Comparison of ENCODE assay signal across 8 cellular contexts in the genomic region with DNA sequence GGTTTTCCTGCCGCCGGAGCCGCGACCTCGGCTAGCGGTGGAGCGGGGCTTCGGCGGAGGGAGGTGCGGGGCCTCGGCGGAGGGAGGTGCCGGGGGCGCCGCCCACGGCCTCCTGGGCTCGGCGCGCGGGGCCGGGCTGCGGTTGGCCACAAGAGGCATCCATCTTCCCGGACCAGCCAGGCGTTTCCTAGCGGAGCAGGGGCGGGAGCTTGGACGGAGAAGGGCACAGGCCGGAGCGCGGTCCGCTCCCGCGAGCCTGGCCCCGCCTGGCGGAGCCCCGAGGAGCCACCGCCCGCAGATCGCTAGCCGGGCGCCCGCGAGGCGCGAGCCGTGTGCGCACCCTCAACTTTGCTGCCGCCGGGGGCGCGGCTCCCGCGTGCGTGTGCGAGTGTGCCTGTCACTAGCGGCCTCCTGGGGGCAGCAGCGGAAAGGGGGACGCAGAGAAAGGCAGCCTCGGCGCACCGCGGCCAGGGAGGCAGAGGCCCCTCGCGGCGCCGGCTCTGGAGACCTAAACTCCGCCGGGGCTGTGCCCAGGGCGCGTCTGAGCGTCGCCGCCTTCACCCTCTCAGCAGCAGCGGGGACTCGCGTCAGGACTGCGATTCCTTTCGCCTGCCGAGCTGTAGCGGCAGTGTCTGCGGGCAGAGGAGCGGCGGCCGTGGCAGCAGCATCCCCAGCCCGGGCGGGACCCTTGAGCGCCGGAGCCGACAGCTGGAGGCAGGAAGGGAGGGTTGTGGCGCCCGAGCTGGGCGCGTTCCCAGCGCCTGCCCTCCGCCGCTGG.
A peak's percentile ranks its signal among the peaks of the same experiment; 100 is the strongest.
DNase-seq lines count a peak whose midpoint lies in the region; ATAC-seq and TF ChIP-seq lines count a peak whose summit lies in the region.

No MANE protein-coding gene starts in this region.

- ATAC-seq in GM21360 (IDR thresholded peaks at IDR 0.05; ENCODE audit: unreplicated experiment) = peak; percentile 98

- H3K4me3 ChIP-seq in epithelial cell of esophagus (ENCODE audit: low read length) = peak overlapping the region; percentile 66

- TF ChIP-seq CTCF in epithelial cell of esophagus (IDR thresholded peaks at IDR 0.05; ENCODE audit: insufficient read depth, low read depth, low read length, missing control alignments) = peak; percentile 65

- peak; percentile 99 for DNase-seq in COLO668 (lab: John Stamatoyannopoulos, UW; ENCODE audit: unreplicated experiment)
- DNase-seq in HS-5 (ENCODE audit: low read depth) = peak; percentile 83
- peak; percentile 89 for DNase-seq in NOMO-1 treated with dmso at 0.1 percent for 144 hours (lab: John Stamatoyannopoulos, UW; ENCODE audit: unreplicated experiment)
- DNase-seq in activated CD8-positive, alpha-beta memory T cell treated with anti-CD3 and anti-CD28 coated beads, Interleukin-2, amount 50 U/mL, for 48 hours = peak; percentile 87
- peak; percentile 91 for DNase-seq in epithelial cell of esophagus (ENCODE audit: low read depth)
- peak; percentile 86 for DNase-seq in middle frontal gyrus (ENCODE audit: extremely low spot score, low spot score)
- DNase-seq in stimulated activated CD8-positive, alpha-beta memory T cell treated with anti-CD3 and anti-CD28 coated beads, Interleukin-15, amount 100 ng/mL, for 48 hours (ENCODE audit: low read depth in 2 of 2) = peak; percentile 71 to 73

Comparison
In these comparisons a context has a peak if more than half of its experiments do, and no peak if none do; other contexts are left out.
1. Peak in every context shown above with its lines: DNase-seq, ATAC-seq and H3K4me3 ChIP-seq.